In genomic region chr5:89302102-89302891, GRCh38 we compare ENCODE assay signal across 15 cellular contexts.
DNase-seq lines count a peak whose midpoint lies in the region; ATAC-seq and TF ChIP-seq lines count a peak whose summit lies in the region.
"Had no signal": no experiment of that assay in that cellular context is flagged by ENCODE, and none has a peak within 500 bp of the region (broad histone marks: within the 10 kb centered on the region; RNA-seq: fewer than 3 reads in every experiment).

No MANE protein-coding gene starts in this region.

- peak overlapping the region in 1 of 10 experiments; percentile 19; a peak in 1 of 20 replicates for H3K4me3 ChIP-seq in BLaER1 treated with 17β-estradiol and CSF1 and Interleukin-3, amounts not matched to agents 10 nM and 100 nM
- peak overlapping the region; percentile 16 for H3K4me3 ChIP-seq in OCI-LY3 (ENCODE audit: low read length)
- H3K4me3 ChIP-seq in thyroid gland (replicated peaks in 1 of 3), result no peak overlapping the region
- H3K4me3 ChIP-seq in psoas muscle, result no peak overlapping the region
- H3K4me3 ChIP-seq: left lung had no signal

- intact Hi-C loops in thyroid gland (cut with DNase I), result no loop called here
- intact Hi-C loops in psoas muscle (cut with DNase I), result no loop called here
- intact Hi-C loops in Right ventricle myocardium inferior (cut with DNase I), result no loop called here

- 93 to 96% methylated on average over 5 of the region's 5 CpGs for WGBS in thyroid gland, 2 donors
- 85 to 97% (median 86%) methylated on average over 5 of the region's 5 CpGs for WGBS in psoas muscle, 3 donors

- H4K20me1 ChIP-seq in BLaER1 treated with 17β-estradiol and CSF1 and Interleukin-3, amounts not matched to agents 10 nM and 100 nM, result no peaks in the 10 kb centered on the region
- no peaks in the 10 kb centered on the region for H4K20me1 ChIP-seq in OCI-LY3 (ENCODE audit: insufficient read depth, low read length)

- no peak for TF ChIP-seq POLR2A in thyroid gland (IDR thresholded peaks at IDR 0.05)

- peak overlapping the region in 4 of 11 experiments; percentile 43 to 68 (median 54); a peak in 7 of 22 replicates for H3K9ac ChIP-seq in BLaER1 treated with 17β-estradiol and CSF1 and Interleukin-3, amounts not matched to agents 10 nM and 100 nM
- H3K9ac ChIP-seq in OCI-LY3 (ENCODE audit: low read length), result peak overlapping the region; percentile 47

- no peaks in the 10 kb centered on the region for H3K36me3 ChIP-seq in BLaER1 treated with 17β-estradiol and CSF1 and Interleukin-3, amounts not matched to agents 10 nM and 100 nM
- H3K36me3 ChIP-seq in OCI-LY3 (replicated peaks; ENCODE audit: low read depth, low read length) (no peaks in the 10 kb centered on the region), thyroid gland (no peaks in the 10 kb centered on the region), psoas muscle (ENCODE audit: insufficient read depth in 1 of 2, low read depth in 1 of 2) (no peaks in the 10 kb centered on the region)
- H3K36me3 ChIP-seq: left lung had no signal

- H3K4me2 ChIP-seq in BLaER1 treated with 17β-estradiol and CSF1 and Interleukin-3, amounts not matched to agents 10 nM and 100 nM, result peak overlapping the region in 6 of 11 experiments; percentile 12 to 91 (median 57); a peak in 9 of 22 replicates
- peak overlapping the region; percentile 72 for H3K4me2 ChIP-seq in OCI-LY3 (ENCODE audit: low read length)

- peak; percentile 12 for ATAC-seq in GM19395 (IDR thresholded peaks at IDR 0.05; ENCODE audit: unreplicated experiment)
- ATAC-seq in HG02852 (IDR thresholded peaks at IDR 0.05; ENCODE audit: unreplicated experiment), result peak; percentile 38
- no peak for ATAC-seq in psoas muscle
- ATAC-seq in Right ventricle myocardium inferior, result no peak

- H2AFZ ChIP-seq in OCI-LY3 (ENCODE audit: low read depth, low read length), result no peak overlapping the region

- H3K9me3 ChIP-seq in BLaER1 treated with 17β-estradiol and CSF1 and Interleukin-3, amounts not matched to agents 10 nM and 100 nM (replicated peaks in 1 of 11), result peaks cover 0 to 9% (median 0%) of the 10 kb centered on the region in 11 experiments; a peak in 6 of 22 replicates
- H3K9me3 ChIP-seq in OCI-LY3 (ENCODE audit: insufficient read depth, low read length) (no peaks in the 10 kb centered on the region), thyroid gland (no peaks in the 10 kb centered on the region), psoas muscle (no peaks in the 10 kb centered on the region)
- H3K9me3 ChIP-seq: left lung had no signal

- TF ChIP-seq CTCF in OCI-LY3 (IDR thresholded peaks at IDR 0.05; ENCODE audit: low read depth, low read length) (no peak), thyroid gland (IDR thresholded peaks at IDR 0.05) (no peak), psoas muscle (IDR thresholded peaks at IDR 0.05) (no peak)

- peaks cover 0 to 78% (median 17%) of the 10 kb centered on the region in 10 experiments; a peak in 11 of 20 replicates for H3K4me1 ChIP-seq in BLaER1 treated with 17β-estradiol and CSF1 and Interleukin-3, amounts not matched to agents 10 nM and 100 nM
- H3K4me1 ChIP-seq in OCI-LY3 (ENCODE audit: low read length) (peaks cover 55% of the 10 kb centered on the region), thyroid gland (peaks cover 3% of the 10 kb centered on the region in 2 donors), psoas muscle (no peaks in the 10 kb centered on the region)

- no peaks in the 10 kb centered on the region for H3K79me2 ChIP-seq in OCI-LY3 (ENCODE audit: low read length)

- DNase-seq in NCI-H1092 (lab: John Stamatoyannopoulos, UW), result no peak
- no peak for DNase-seq in thyroid gland
- no peak for DNase-seq in psoas muscle
- no peak for DNase-seq in Right ventricle myocardium inferior (ENCODE audit: missing footprints)
- DNase-seq: 8988T; activated CD4-positive, alpha-beta T cell treated with anti-CD3 and anti-CD28 coated beads for 48 hours; activated naive CD8-positive, alpha-beta T cell treated with anti-CD3 and anti-CD28 coated beads, Interleukin-2, amount 10 ng/mL, durations not matched to agents 7 days and 5 days; activated T-cell treated with anti-CD3 and anti-CD28 coated beads, Interleukin-2, amount 50 U/mL, for 1 hour; effector memory CD4-positive, alpha-beta T cell; left lung; SHP77 had no signal

- H3K27me3 ChIP-seq in BLaER1 treated with 17β-estradiol and CSF1 and Interleukin-3, amounts not matched to agents 10 nM and 100 nM, result no peaks in the 10 kb centered on the region
- H3K27me3 ChIP-seq in OCI-LY3 (ENCODE audit: low read depth, low read length) (no peaks in the 10 kb centered on the region), thyroid gland (no peaks in the 10 kb centered on the region), psoas muscle (ENCODE audit: insufficient read depth in 3 of 3, low read length in 2 of 3) (no peaks in the 10 kb centered on the region)
- H3K27me3 ChIP-seq: left lung had no signal

- peak overlapping the region in 6 of 11 experiments; percentile 47 to 87 (median 76); a peak in 13 of 22 replicates for H3K27ac ChIP-seq in BLaER1 treated with 17β-estradiol and CSF1 and Interleukin-3, amounts not matched to agents 10 nM and 100 nM
- H3K27ac ChIP-seq in OCI-LY3 (ENCODE audit: low read length) (peak overlapping the region; percentile 77), thyroid gland (no peak overlapping the region), psoas muscle (no peak overlapping the region)

Comparison
In these comparisons a context has a peak if more than half of its experiments do, and no peak if none do; other contexts are left out.
1. H3K27ac ChIP-seq: peak in BLaER1 treated with 17β-estradiol and CSF1 and Interleukin-3, amounts not matched to agents 10 nM and 100 nM (6 of 11) and OCI-LY3 (single experiment); none in thyroid gland (0 of 3) and psoas muscle (single experiment).
2. ATAC-seq: peak in GM19395 (single experiment) and HG02852 (single experiment); none in psoas muscle (0 of 4) and Right ventricle myocardium inferior (single experiment).